In genomic region chr20:34045294-34045693, GRCh38 we compare ENCODE assay signal across 13 cellular contexts. TPM values are rescaled to one million over a fixed set of nuclear protein-coding genes. Genes with fewer than 3 reads are reported as not detected.
A peak's percentile ranks its signal among the peaks of the same experiment; 100 is the strongest.
DNase-seq lines count a peak whose midpoint lies in the region; ATAC-seq, FAIRE-seq and TF ChIP-seq lines count a peak whose summit lies in the region.
"Had no signal": no experiment of that assay in that cellular context is flagged by ENCODE, and none has a peak within 500 bp of the region (broad histone marks: within the 10 kb centered on the region; RNA-seq: fewer than 3 reads in every experiment).

No MANE protein-coding gene starts in this region.

- H3K27ac Mint-ChIP-seq in Calu3 (ENCODE audit: unreplicated experiment): peak overlapping the region; percentile 10
- H3K27ac Mint-ChIP-seq in activated CD4-positive, alpha-beta T cell treated with anti-CD3 and anti-CD28 coated beads, Interleukin-2, amount 10 ng/mL, durations not matched to agents 24 days and 14 days: no peak overlapping the region
- H3K27ac Mint-ChIP-seq: activated naive CD4-positive, alpha-beta T cell treated with anti-CD3 and anti-CD28 coated beads, Interleukin-2, amount 50 U/mL, for 72 hours; endodermal cell; HFFc6 had no signal

- ATAC-seq in Right ventricle myocardium superior (ENCODE audit: poor library complexity) (peak; percentile 53), pancreas (peak in 3 of 4 donors; percentile 45 to 64 (median 60)), GM21786 (IDR thresholded peaks at IDR 0.05; ENCODE audit: unreplicated experiment) (no peak)
- ATAC-seq: activated naive CD4-positive, alpha-beta T cell treated with anti-CD3 and anti-CD28 coated beads, Interleukin-2, amount 50 U/mL, for 72 hours had no signal

- CTCF ChIA-PET in Calu3 (lab: Charles Lee): interaction anchor here (0.5 to 0.7 kb wide), 2 partner anchors 8 to 278 kb away, joined by 3 to 12 read pairs; no protein-coding TSS in a partner anchor

- no peaks in the 10 kb centered on the region for H3K9me3 ChIP-seq in pancreas

- no peak overlapping the region for H3K4me3 ChIP-seq in pancreas

- DNase-seq in Calu3: peak; percentile 42
- peak; percentile 20 for DNase-seq in NCI-H2196 treated with DMSO at 0.1 percent for 48 hours (lab: John Stamatoyannopoulos, UW; ENCODE audit: unreplicated experiment)
- peak; percentile 46 for DNase-seq in Right ventricle myocardium superior
- peak in 2 of 6 donors; percentile 23 for DNase-seq in pancreas
- no peak for DNase-seq in posterior vena cava (ENCODE audit: low spot score)
- no peak for DNase-seq in activated CD4-positive, alpha-beta T cell treated with anti-CD3 and anti-CD28 coated beads, Interleukin-2, amount 10 ng/mL, durations not matched to agents 24 days and 14 days
- no peak for DNase-seq in NK-92 treated with Interleukin-12 subunit alpha and Interleukin-12 subunit beta, amount 100 ng/mL, for 24 hours (lab: John Stamatoyannopoulos, UW)
- DNase-seq: activated CD4-positive, alpha-beta T cell treated with anti-CD3 and anti-CD28 coated beads, Interleukin-2, amount 50 U/mL, for 1 hour; HFFc6; islet precursor cell had no signal

- no peaks in the 10 kb centered on the region for H3K36me3 ChIP-seq in pancreas

- peak overlapping the region; percentile 12 for H3K4me3 Mint-ChIP-seq in Calu3 (ENCODE audit: low read depth, unreplicated experiment)
- H3K4me3 Mint-ChIP-seq in activated CD4-positive, alpha-beta T cell treated with anti-CD3 and anti-CD28 coated beads, Interleukin-2, amount 10 ng/mL, durations not matched to agents 24 days and 14 days: no peak overlapping the region
- H3K4me3 Mint-ChIP-seq: endodermal cell, HFFc6 had no signal

- H3K27me3 Mint-ChIP-seq in Calu3 (ENCODE audit: unreplicated experiment): no peaks in the 10 kb centered on the region
- no peaks in the 10 kb centered on the region for H3K27me3 Mint-ChIP-seq in activated CD4-positive, alpha-beta T cell treated with anti-CD3 and anti-CD28 coated beads, Interleukin-2, amount 10 ng/mL, durations not matched to agents 24 days and 14 days

- FAIRE-seq in pancreas (lab: Jason Lieb, UNC): no peak

- H3K27ac ChIP-seq in pancreas: no peak overlapping the region

- peaks cover 0 to 16% (median 13%) of the 10 kb centered on the region in 3 donors for H3K4me1 ChIP-seq in pancreas

- TF ChIP-seq CTCF in Calu3 (IDR thresholded peaks at IDR 0.05; ENCODE audit: unreplicated experiment) (no peak), pancreas (IDR thresholded peaks at IDR 0.05) (no peak)

- H3K27me3 ChIP-seq in pancreas: no peaks in the 10 kb centered on the region

- intact Hi-C loops in Calu3 (cut with micrococcal nuclease; ENCODE audit: unreplicated experiment) (no loop called here), Right ventricle myocardium superior (cut with DNase I) (no loop called here), pancreas (cut with DNase I) (no loop called here), posterior vena cava (cut with DNase I) (no loop called here)
- intact Hi-C loops in activated CD4-positive, alpha-beta T cell treated with anti-CD3 and anti-CD28 coated beads, Interleukin-2, amount 10 ng/mL, durations not matched to agents 24 days and 14 days (cut with micrococcal nuclease): no loop called here

- H3K9me3 Mint-ChIP-seq in Calu3 (ENCODE audit: low read depth, unreplicated experiment): no peaks in the 10 kb centered on the region
- H3K9me3 Mint-ChIP-seq in activated CD4-positive, alpha-beta T cell treated with anti-CD3 and anti-CD28 coated beads, Interleukin-2, amount 10 ng/mL, durations not matched to agents 24 days and 14 days: no peaks in the 10 kb centered on the region
- H3K9me3 Mint-ChIP-seq: activated naive CD4-positive, alpha-beta T cell treated with anti-CD3 and anti-CD28 coated beads, Interleukin-2, amount 50 U/mL, for 72 hours; endodermal cell; HFFc6 had no signal

- no TSS peak for BruUV-seq in Calu3 (replicated peaks; lab: Mats Ljungman, UMichigan)

- 7 to 10% methylated on average over 2 of the region's 2 CpGs for WGBS in pancreas, 2 donors

- peaks cover 35% of the 10 kb centered on the region for H3K4me1 Mint-ChIP-seq in Calu3 (ENCODE audit: low read depth, unreplicated experiment)
- peaks cover 18% of the 10 kb centered on the region for H3K4me1 Mint-ChIP-seq in activated CD4-positive, alpha-beta T cell treated with anti-CD3 and anti-CD28 coated beads, Interleukin-2, amount 10 ng/mL, durations not matched to agents 24 days and 14 days

- H3K36me3 Mint-ChIP-seq in Calu3 (ENCODE audit: insufficient read depth, unreplicated experiment): peaks cover 5% of the 10 kb centered on the region
- H3K36me3 Mint-ChIP-seq in activated CD4-positive, alpha-beta T cell treated with anti-CD3 and anti-CD28 coated beads, Interleukin-2, amount 10 ng/mL, durations not matched to agents 24 days and 14 days (ENCODE audit: low read depth): peaks cover 12% of the 10 kb centered on the region
- H3K36me3 Mint-ChIP-seq: activated naive CD4-positive, alpha-beta T cell treated with anti-CD3 and anti-CD28 coated beads, Interleukin-2, amount 50 U/mL, for 72 hours had no signal

RNA-seq across cellular contexts. Expression of gene RALY, which starts 51.6 kb away (rescaled TPM):
- total RNA-seq in Calu3 (2022) (253 and 275 TPM in 2 replicates), Right ventricle myocardium superior (105 TPM), pancreas (10 to 100 TPM; 30.0 to 58.5 (median 40.5) TPM), posterior vena cava (10 to 100 TPM; 75.8 to 90.5 TPM)
- polyA plus RNA-seq in pancreas: 10 to 100 TPM; 57.9 to 60.4 TPM
- total RNA-seq in activated CD4-positive, alpha-beta T cell treated with anti-CD3 and anti-CD28 coated beads, Interleukin-2, amount 10 ng/mL, durations not matched to agents 24 days and 14 days: 152 and 153 TPM in 2 replicates

Comparison
In these comparisons a context has a peak if more than half of its experiments do, and no peak if none do; other contexts are left out.
1. DNase-seq: peak in Calu3 (single experiment), NCI-H2196 treated with DMSO at 0.1 percent for 48 hours (single experiment) and Right ventricle myocardium superior (single experiment); none in posterior vena cava (single experiment), activated CD4-positive, alpha-beta T cell treated with anti-CD3 and anti-CD28 coated beads, Interleukin-2, amount 10 ng/mL, durations not matched to agents 24 days and 14 days (single experiment) and NK-92 treated with Interleukin-12 subunit alpha and Interleukin-12 subunit beta, amount 100 ng/mL, for 24 hours (single experiment).